In the genomic region with DNA sequence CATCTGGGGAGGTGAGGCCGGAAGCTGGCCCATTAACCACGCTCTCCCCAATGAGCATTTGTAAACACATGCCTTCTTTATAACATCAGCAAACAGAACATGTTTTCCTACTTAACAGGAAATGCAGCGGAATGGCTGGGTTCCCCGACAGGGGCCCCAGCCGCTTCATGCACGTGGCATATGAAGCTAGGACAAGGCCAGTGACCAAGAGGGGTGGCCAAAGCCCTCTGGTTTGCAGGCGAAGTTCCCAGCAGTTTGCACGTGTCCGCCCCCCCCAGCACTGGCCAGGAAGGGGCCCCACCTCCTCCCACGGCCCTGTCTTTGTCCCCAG, we compare ENCODE assay signal across 1 cellular context.
TF ChIP-seq lines count a peak whose summit lies in the region.

No MANE protein-coding gene starts in this region.

TF ChIP-seq in WTC11, 78 proteins besides CTCF, POLR2A, EP300 and RAD21 (continued from another document):
- TF ChIP-seq ZNF317 (CRISPR knock-in tag; IDR thresholded peaks at IDR 0.05; ENCODE audit: borderline replicate concordance, low read depth) (no peak), GABPB1 (CRISPR knock-in tag; IDR thresholded peaks at IDR 0.05) (peak; percentile 82), NFATC4 (CRISPR knock-in tag; IDR thresholded peaks at IDR 0.05) (no peak), ATF2 (CRISPR knock-in tag; IDR thresholded peaks at IDR 0.05; ENCODE audit: borderline replicate concordance, low read depth) (no peak), ZNF138 (CRISPR knock-in tag; conservative IDR thresholded peaks at IDR 0.05) (no peak)
- TF ChIP-seq, protein P1, sequence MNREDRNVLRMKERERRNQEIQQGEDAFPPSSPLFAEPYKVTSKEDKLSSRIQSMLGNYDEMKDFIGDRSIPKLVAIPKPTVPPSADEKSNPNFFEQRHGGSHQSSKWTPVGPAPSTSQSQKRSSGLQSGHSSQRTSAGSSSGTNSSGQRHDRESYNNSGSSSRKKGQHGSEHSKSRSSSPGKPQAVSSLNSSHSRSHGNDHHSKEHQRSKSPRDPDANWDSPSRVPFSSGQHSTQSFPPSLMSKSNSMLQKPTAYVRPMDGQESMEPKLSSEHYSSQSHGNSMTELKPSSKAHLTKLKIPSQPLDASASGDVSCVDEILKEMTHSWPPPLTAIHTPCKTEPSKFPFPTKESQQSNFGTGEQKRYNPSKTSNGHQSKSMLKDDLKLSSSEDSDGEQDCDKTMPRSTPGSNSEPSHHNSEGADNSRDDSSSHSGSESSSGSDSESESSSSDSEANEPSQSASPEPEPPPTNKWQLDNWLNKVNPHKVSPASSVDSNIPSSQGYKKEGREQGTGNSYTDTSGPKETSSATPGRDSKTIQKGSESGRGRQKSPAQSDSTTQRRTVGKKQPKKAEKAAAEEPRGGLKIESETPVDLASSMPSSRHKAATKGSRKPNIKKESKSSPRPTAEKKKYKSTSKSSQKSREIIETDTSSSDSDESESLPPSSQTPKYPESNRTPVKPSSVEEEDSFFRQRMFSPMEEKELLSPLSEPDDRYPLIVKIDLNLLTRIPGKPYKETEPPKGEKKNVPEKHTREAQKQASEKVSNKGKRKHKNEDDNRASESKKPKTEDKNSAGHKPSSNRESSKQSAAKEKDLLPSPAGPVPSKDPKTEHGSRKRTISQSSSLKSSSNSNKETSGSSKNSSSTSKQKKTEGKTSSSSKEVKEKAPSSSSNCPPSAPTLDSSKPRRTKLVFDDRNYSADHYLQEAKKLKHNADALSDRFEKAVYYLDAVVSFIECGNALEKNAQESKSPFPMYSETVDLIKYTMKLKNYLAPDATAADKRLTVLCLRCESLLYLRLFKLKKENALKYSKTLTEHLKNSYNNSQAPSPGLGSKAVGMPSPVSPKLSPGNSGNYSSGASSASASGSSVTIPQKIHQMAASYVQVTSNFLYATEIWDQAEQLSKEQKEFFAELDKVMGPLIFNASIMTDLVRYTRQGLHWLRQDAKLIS (CRISPR knock-in tag; IDR thresholded peaks at IDR 0.05; ENCODE audit: borderline replicate concordance), result no peak
- TF ChIP-seq, protein P2, sequence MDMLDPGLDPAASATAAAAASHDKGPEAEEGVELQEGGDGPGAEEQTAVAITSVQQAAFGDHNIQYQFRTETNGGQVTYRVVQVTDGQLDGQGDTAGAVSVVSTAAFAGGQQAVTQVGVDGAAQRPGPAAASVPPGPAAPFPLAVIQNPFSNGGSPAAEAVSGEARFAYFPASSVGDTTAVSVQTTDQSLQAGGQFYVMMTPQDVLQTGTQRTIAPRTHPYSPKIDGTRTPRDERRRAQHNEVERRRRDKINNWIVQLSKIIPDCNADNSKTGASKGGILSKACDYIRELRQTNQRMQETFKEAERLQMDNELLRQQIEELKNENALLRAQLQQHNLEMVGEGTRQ (CRISPR knock-in tag; IDR thresholded peaks at IDR 0.05), result peak; percentile 6; the same call in 1 of the 2 replicates
- TF ChIP-seq, protein P3, sequence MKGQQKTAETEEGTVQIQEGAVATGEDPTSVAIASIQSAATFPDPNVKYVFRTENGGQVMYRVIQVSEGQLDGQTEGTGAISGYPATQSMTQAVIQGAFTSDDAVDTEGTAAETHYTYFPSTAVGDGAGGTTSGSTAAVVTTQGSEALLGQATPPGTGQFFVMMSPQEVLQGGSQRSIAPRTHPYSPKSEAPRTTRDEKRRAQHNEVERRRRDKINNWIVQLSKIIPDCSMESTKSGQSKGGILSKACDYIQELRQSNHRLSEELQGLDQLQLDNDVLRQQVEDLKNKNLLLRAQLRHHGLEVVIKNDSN (CRISPR knock-in tag; IDR thresholded peaks at IDR 0.05), result no peak
- TF ChIP-seq, protein P4, sequence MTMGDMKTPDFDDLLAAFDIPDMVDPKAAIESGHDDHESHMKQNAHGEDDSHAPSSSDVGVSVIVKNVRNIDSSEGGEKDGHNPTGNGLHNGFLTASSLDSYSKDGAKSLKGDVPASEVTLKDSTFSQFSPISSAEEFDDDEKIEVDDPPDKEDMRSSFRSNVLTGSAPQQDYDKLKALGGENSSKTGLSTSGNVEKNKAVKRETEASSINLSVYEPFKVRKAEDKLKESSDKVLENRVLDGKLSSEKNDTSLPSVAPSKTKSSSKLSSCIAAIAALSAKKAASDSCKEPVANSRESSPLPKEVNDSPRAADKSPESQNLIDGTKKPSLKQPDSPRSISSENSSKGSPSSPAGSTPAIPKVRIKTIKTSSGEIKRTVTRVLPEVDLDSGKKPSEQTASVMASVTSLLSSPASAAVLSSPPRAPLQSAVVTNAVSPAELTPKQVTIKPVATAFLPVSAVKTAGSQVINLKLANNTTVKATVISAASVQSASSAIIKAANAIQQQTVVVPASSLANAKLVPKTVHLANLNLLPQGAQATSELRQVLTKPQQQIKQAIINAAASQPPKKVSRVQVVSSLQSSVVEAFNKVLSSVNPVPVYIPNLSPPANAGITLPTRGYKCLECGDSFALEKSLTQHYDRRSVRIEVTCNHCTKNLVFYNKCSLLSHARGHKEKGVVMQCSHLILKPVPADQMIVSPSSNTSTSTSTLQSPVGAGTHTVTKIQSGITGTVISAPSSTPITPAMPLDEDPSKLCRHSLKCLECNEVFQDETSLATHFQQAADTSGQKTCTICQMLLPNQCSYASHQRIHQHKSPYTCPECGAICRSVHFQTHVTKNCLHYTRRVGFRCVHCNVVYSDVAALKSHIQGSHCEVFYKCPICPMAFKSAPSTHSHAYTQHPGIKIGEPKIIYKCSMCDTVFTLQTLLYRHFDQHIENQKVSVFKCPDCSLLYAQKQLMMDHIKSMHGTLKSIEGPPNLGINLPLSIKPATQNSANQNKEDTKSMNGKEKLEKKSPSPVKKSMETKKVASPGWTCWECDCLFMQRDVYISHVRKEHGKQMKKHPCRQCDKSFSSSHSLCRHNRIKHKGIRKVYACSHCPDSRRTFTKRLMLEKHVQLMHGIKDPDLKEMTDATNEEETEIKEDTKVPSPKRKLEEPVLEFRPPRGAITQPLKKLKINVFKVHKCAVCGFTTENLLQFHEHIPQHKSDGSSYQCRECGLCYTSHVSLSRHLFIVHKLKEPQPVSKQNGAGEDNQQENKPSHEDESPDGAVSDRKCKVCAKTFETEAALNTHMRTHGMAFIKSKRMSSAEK (CRISPR knock-in tag; IDR thresholded peaks at IDR 0.05; ENCODE audit: borderline replicate concordance), result no peak
- TF ChIP-seq, protein P5, sequence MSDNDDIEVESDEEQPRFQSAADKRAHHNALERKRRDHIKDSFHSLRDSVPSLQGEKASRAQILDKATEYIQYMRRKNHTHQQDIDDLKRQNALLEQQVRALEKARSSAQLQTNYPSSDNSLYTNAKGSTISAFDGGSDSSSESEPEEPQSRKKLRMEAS (CRISPR knock-in tag; IDR thresholded peaks at IDR 0.05), result no peak
- TF ChIP-seq, protein P6, sequence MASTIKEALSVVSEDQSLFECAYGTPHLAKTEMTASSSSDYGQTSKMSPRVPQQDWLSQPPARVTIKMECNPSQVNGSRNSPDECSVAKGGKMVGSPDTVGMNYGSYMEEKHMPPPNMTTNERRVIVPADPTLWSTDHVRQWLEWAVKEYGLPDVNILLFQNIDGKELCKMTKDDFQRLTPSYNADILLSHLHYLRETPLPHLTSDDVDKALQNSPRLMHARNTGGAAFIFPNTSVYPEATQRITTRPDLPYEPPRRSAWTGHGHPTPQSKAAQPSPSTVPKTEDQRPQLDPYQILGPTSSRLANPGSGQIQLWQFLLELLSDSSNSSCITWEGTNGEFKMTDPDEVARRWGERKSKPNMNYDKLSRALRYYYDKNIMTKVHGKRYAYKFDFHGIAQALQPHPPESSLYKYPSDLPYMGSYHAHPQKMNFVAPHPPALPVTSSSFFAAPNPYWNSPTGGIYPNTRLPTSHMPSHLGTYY (CRISPR knock-in tag; IDR thresholded peaks at IDR 0.05), result no peak
